15 cellular contexts compared by ENCODE assay signal in the genomic region with DNA sequence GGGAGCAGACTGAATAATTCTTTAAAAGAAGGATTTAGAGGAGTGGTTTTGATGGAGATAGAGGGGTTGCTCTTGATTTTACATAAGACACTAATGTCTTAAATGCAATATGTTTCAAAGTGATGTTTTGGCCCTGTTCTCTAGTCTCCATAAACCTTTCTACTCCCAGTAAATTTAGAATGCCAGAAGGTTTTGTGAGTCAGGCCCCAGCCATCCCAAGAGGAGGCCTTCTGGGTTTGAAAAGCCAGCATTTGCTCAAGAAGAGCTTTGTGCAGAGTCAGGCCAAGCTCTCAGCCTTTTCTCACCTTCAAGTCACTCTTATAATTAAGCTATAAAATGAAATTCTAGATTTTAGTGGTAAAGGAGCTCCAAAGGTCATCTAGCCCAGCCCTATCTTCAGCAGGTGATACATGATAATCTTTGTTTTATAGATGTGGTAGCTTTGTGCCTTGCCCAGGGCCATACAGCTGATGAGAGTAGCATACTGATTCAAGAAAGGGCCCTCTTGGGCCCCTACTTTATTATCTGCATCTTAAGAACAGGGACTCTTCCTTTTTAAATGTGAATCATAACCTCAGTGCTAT.
DNase-seq lines count a peak whose midpoint lies in the region; ATAC-seq and TF ChIP-seq lines count a peak whose summit lies in the region.
"Had no signal": no experiment of that assay in that cellular context is flagged by ENCODE, and none has a peak within 500 bp of the region (broad histone marks: within the 10 kb centered on the region; RNA-seq: fewer than 3 reads in every experiment).

No MANE protein-coding gene starts in this region.

- H3K36me3 Mint-ChIP-seq in activated naive CD8-positive, alpha-beta T cell treated with anti-CD3 and anti-CD28 coated beads, Interleukin-2, amount 50 U/mL, for 24 hours (ENCODE audit: low read depth), result no peaks in the 10 kb centered on the region
- H3K36me3 Mint-ChIP-seq: CD4-positive, alpha-beta memory T cell had no signal

- no peaks in the 10 kb centered on the region for H3K4me1 Mint-ChIP-seq in activated naive CD8-positive, alpha-beta T cell treated with anti-CD3 and anti-CD28 coated beads, Interleukin-2, amount 50 U/mL, for 24 hours
- H3K4me1 Mint-ChIP-seq: CD4-positive, alpha-beta memory T cell had no signal

- peak; percentile 32 for DNase-seq in DMS 273 (lab: John Stamatoyannopoulos, UW; ENCODE audit: unreplicated experiment)
- DNase-seq in DMS 273 treated with DMSO at 0.1 percent for 48 hours (lab: John Stamatoyannopoulos, UW), result no peak
- peak; percentile 28 for DNase-seq in colonic mucosa
- peak in 1 of 3 donors; percentile 58 for DNase-seq in mucosa of descending colon
- no peak for DNase-seq in activated naive CD8-positive, alpha-beta T cell treated with anti-CD3 and anti-CD28 coated beads, Interleukin-2, amount 50 U/mL, for 24 hours
- DNase-seq in D341Med (ENCODE audit: low spot score), result no peak
- DNase-seq in OCI-LY7 (ENCODE audit: low spot score), result no peak
- no peak for DNase-seq in activated CD4-positive, CD25-positive, alpha-beta regulatory T cell treated with anti-CD3 and anti-CD28 coated beads, Interleukin-2, amount 50 U/mL, for 72 hours
- DNase-seq: Calu3; CD4-positive, alpha-beta memory T cell; NK-92 treated with Interleukin-12 subunit alpha and Interleukin-12 subunit beta, amount 100 ng/mL, for 24 hours; OCI-M1 had no signal

- H3K4me1 ChIP-seq in colonic mucosa, result peaks cover 18% of the 10 kb centered on the region
- H3K4me1 ChIP-seq in mucosa of descending colon (ENCODE audit: low read depth), result peaks cover 31% of the 10 kb centered on the region
- H3K4me1 ChIP-seq in OCI-LY7 (ENCODE audit: insufficient read depth, low read length, poor library complexity, severe bottlenecking), result no peaks in the 10 kb centered on the region
- H3K4me1 ChIP-seq: HAP-1 had no signal

- H3K27me3 ChIP-seq in colonic mucosa, result no peaks in the 10 kb centered on the region

- intact Hi-C loops in colonic mucosa (cut with DNase I), result no loop called here
- intact Hi-C loops in mucosa of descending colon (cut with DNase I, micrococcal nuclease), result no loop called here
- intact Hi-C loops in OCI-LY7 (cut with micrococcal nuclease; ENCODE audit: unreplicated experiment), result no loop called here

- no peaks in the 10 kb centered on the region for H3K9me2 ChIP-seq in OCI-LY7 (ENCODE audit: insufficient read depth, low read length)

- no peaks in the 10 kb centered on the region for H3K36me3 ChIP-seq in colonic mucosa
- no peaks in the 10 kb centered on the region for H3K36me3 ChIP-seq in mucosa of descending colon (ENCODE audit: low read depth)
- no peaks in the 10 kb centered on the region for H3K36me3 ChIP-seq in OCI-LY7 (ENCODE audit: insufficient read depth, low read length)
- H3K36me3 ChIP-seq: HAP-1 had no signal

- H3K9ac ChIP-seq in colonic mucosa (ENCODE audit: low read depth in 2 of 2, low read length in 2 of 2), result no peak overlapping the region

- CTCF ChIA-PET in OCI-LY7 (lab: Charles Lee; ENCODE audit: unreplicated experiment), result no interaction called here

- no peaks in the 10 kb centered on the region for H4K20me1 ChIP-seq in OCI-LY7 (ENCODE audit: insufficient read depth, low read length)

- H2AFZ ChIP-seq in OCI-LY7 (ENCODE audit: low read length), result no peak overlapping the region

- TF ChIP-seq CTCF in colonic mucosa (IDR thresholded peaks at IDR 0.05), result no peak
- TF ChIP-seq CTCF in mucosa of descending colon (IDR thresholded peaks at IDR 0.05), result no peak
- no peak for TF ChIP-seq CTCF in OCI-LY7 (conservative IDR thresholded peaks at IDR 0.05; ENCODE audit: low read length)

- H3K4me3 ChIP-seq in colonic mucosa (no peak overlapping the region), mucosa of descending colon (no peak overlapping the region), OCI-LY7 (ENCODE audit: low read depth, low read length, poor library complexity, severe bottlenecking) (no peak overlapping the region)
- H3K4me3 ChIP-seq: HAP-1 had no signal

- H3K27me3 Mint-ChIP-seq in activated naive CD8-positive, alpha-beta T cell treated with anti-CD3 and anti-CD28 coated beads, Interleukin-2, amount 50 U/mL, for 24 hours, result no peaks in the 10 kb centered on the region
- H3K27me3 Mint-ChIP-seq: CD4-positive, alpha-beta memory T cell had no signal

- no peak overlapping the region for H3K4me3 Mint-ChIP-seq in activated naive CD8-positive, alpha-beta T cell treated with anti-CD3 and anti-CD28 coated beads, Interleukin-2, amount 50 U/mL, for 24 hours
- H3K4me3 Mint-ChIP-seq: CD4-positive, alpha-beta memory T cell had no signal

- H3K9me3 Mint-ChIP-seq in activated naive CD8-positive, alpha-beta T cell treated with anti-CD3 and anti-CD28 coated beads, Interleukin-2, amount 50 U/mL, for 24 hours, result no peaks in the 10 kb centered on the region
- H3K9me3 Mint-ChIP-seq: CD4-positive, alpha-beta memory T cell had no signal

- ATAC-seq in mucosa of descending colon, result peak; percentile 84
- no peak for ATAC-seq in activated naive CD8-positive, alpha-beta T cell treated with anti-CD3 and anti-CD28 coated beads, Interleukin-2, amount 50 U/mL, for 24 hours
- ATAC-seq: SK-N-SH treated with all-trans-retinoic acid at 6 μM for 48 hours had no signal

- BruUV-seq in OCI-LY7 (replicated peaks; lab: Mats Ljungman, UMichigan), result no TSS peak

- no peaks in the 10 kb centered on the region for H3K79me2 ChIP-seq in OCI-LY7 (ENCODE audit: insufficient read depth, low read depth, low read length)

- H3K4me2 ChIP-seq in OCI-LY7 (ENCODE audit: low read length), result no peak overlapping the region

- H3K9me3 ChIP-seq in colonic mucosa (no peaks in the 10 kb centered on the region), mucosa of descending colon (no peaks in the 10 kb centered on the region), OCI-LY7 (ENCODE audit: low read length) (no peaks in the 10 kb centered on the region)
- H3K9me3 ChIP-seq: HAP-1 had no signal

- H3K27ac Mint-ChIP-seq in activated naive CD8-positive, alpha-beta T cell treated with anti-CD3 and anti-CD28 coated beads, Interleukin-2, amount 50 U/mL, for 24 hours, result no peak overlapping the region
- H3K27ac Mint-ChIP-seq: CD4-positive, alpha-beta memory T cell had no signal

- H3K27ac ChIP-seq in colonic mucosa (no peak overlapping the region), OCI-LY7 (ENCODE audit: low read depth, low read length, poor library complexity, severe bottlenecking) (no peak overlapping the region)
- H3K27ac ChIP-seq: 22Rv1 had no signal

- POLR2A ChIA-PET in OCI-LY7 (lab: Charles Lee), result interaction anchor here (1.0 kb wide), 1 partner anchor 11 kb away, joined by 3 read pairs; no protein-coding TSS in a partner anchor

Comparison
In these comparisons a context has a peak if more than half of its experiments do, and no peak if none do; other contexts are left out.
1. DNase-seq: peak in DMS 273 (single experiment) and colonic mucosa (single experiment); none in DMS 273 treated with DMSO at 0.1 percent for 48 hours (single experiment), activated naive CD8-positive, alpha-beta T cell treated with anti-CD3 and anti-CD28 coated beads, Interleukin-2, amount 50 U/mL, for 24 hours (single experiment), D341Med (single experiment), OCI-LY7 (single experiment) and activated CD4-positive, CD25-positive, alpha-beta regulatory T cell treated with anti-CD3 and anti-CD28 coated beads, Interleukin-2, amount 50 U/mL, for 72 hours (single experiment).